Comparison of ENCODE assay signal across 30 cellular contexts in genomic region chrX:459611-460010, GRCh38.
"Had no signal": no experiment of that assay in that cellular context is flagged by ENCODE, and none has a peak within 500 bp of the region (broad histone marks: within the 10 kb centered on the region; RNA-seq: fewer than 3 reads in every experiment).

No MANE protein-coding gene starts in this region.

- H3K4me1 ChIP-seq: ascending aorta, body of pancreas had no signal

- H3K4me3 ChIP-seq: ascending aorta, body of pancreas, MG63, SK-N-MC had no signal

- H3K4me1 Mint-ChIP-seq: activated naive CD8-positive, alpha-beta T cell treated with anti-CD3 and anti-CD28 coated beads, Interleukin-2, amount 50 U/mL, for 24 hours had no signal

- H3K27ac Mint-ChIP-seq: activated CD8-positive, alpha-beta T cell treated with anti-CD3 and anti-CD28 coated beads, Interleukin-2, amount 10 ng/mL, durations not matched to agents 7 days and 5 days; activated naive CD4-positive, alpha-beta T cell treated with anti-CD3 and anti-CD28 coated beads, Interleukin-2, amount 50 U/mL, for 72 hours; activated naive CD8-positive, alpha-beta T cell treated with anti-CD3 and anti-CD28 coated beads, Interleukin-2, amount 50 U/mL, for 24 hours; activated T-cell treated with anti-CD3 and anti-CD28 coated beads, Interleukin-2, amount 50 U/mL, for 24 hours; activated T-helper 1 cell treated with anti-CD3 and anti-CD28 coated beads, Interleukin-12 subunit alpha, Interleukin-12 subunit beta, Interleukin-2, Interleukin-4 antibody, amounts not matched to agents 30 ng/mL and 10 ng/mL and 1 ng/mL, durations not matched to agents 14 hours and 24 hours and 36 hours had no signal

- H3K4me3 Mint-ChIP-seq: activated CD8-positive, alpha-beta T cell treated with anti-CD3 and anti-CD28 coated beads, Interleukin-2, amount 10 ng/mL, durations not matched to agents 7 days and 5 days; activated naive CD8-positive, alpha-beta T cell treated with anti-CD3 and anti-CD28 coated beads, Interleukin-2, amount 50 U/mL, for 24 hours; activated T-cell treated with anti-CD3 and anti-CD28 coated beads, Interleukin-2, amount 50 U/mL, for 24 hours; activated T-helper 1 cell treated with anti-CD3 and anti-CD28 coated beads, Interleukin-12 subunit alpha, Interleukin-12 subunit beta, Interleukin-2, Interleukin-4 antibody, amounts not matched to agents 30 ng/mL and 10 ng/mL and 1 ng/mL, durations not matched to agents 14 hours and 24 hours and 36 hours had no signal

- FAIRE-seq: bronchial epithelial cell had no signal

- H3K9me3 ChIP-seq: ascending aorta, body of pancreas, MG63 had no signal

- H3K36me3 ChIP-seq: ascending aorta, MG63 had no signal

- DNase-seq: activated CD4-positive, alpha-beta T cell treated with anti-CD3 and anti-CD28 coated beads for 4 hours; activated CD4-positive, alpha-beta T cell treated with anti-CD3 and anti-CD28 coated beads, Interleukin-2, amount 50 U/mL, for 4 hours; activated CD8-positive, alpha-beta memory T cell treated with anti-CD3 and anti-CD28 coated beads, Interleukin-2, amount 50 U/mL, for 48 hours; activated CD8-positive, alpha-beta T cell treated with anti-CD3 and anti-CD28 coated beads, Interleukin-2, amount 10 ng/mL, durations not matched to agents 7 days and 5 days; activated effector memory CD4-positive, alpha-beta T cell treated with Interleukin-2 at 50 U/mL for 16 hours; activated naive CD4-positive, alpha-beta T cell treated with Interleukin-2 at 50 U/mL for 16 hours; activated naive CD8-positive, alpha-beta T cell treated with anti-CD3 and anti-CD28 coated beads, Interleukin-2, amount 50 U/mL, for 24 hours; activated T-cell treated with anti-CD3 and anti-CD28 coated beads, Interleukin-2, amount 50 U/mL, for 24 hours; amniotic stem cell; body of pancreas; MG63; MV-4-11; NCI-H1092 treated with DMSO at 0.1 percent for 48 hours; NCI-H1417 treated with DMSO at 0.1 percent for 48 hours; NCI-H1694; NCI-H2029 treated with DMSO at 0.1 percent for 48 hours; NCI-H510A treated with DMSO at 0.1 percent for 48 hours; NCI-H69; NK-92 treated with Interleukin-12 subunit alpha and Interleukin-12 subunit beta, amount 100 ng/mL, for 24 hours; OCI-M1; RPMI8226; SW 1271 had no signal

- ATAC-seq: activated CD4-positive, CD25-positive, alpha-beta regulatory T cell treated with anti-CD3 and anti-CD28 coated beads, Interleukin-2, amount 50 U/mL, for 24 hours; activated CD8-positive, alpha-beta T cell treated with anti-CD3 and anti-CD28 coated beads, Interleukin-2, amount 10 ng/mL, durations not matched to agents 7 days and 5 days; activated naive CD4-positive, alpha-beta T cell treated with anti-CD3 and anti-CD28 coated beads, Interleukin-2, amount 50 U/mL, for 72 hours; activated naive CD8-positive, alpha-beta T cell treated with anti-CD3 and anti-CD28 coated beads, Interleukin-2, amount 50 U/mL, for 24 hours; body of pancreas; Panc1; Right ventricle myocardium inferior had no signal

- H3K27me3 ChIP-seq: ascending aorta, body of pancreas, MG63 had no signal

- H3K27ac ChIP-seq: ascending aorta, body of pancreas, SK-N-MC had no signal
